9 cellular contexts compared by ENCODE assay signal in genomic region chr2:96962567-96963203, GRCh38.
A peak's percentile ranks its signal among the peaks of the same experiment; 100 is the strongest.
DNase-seq lines count a peak whose midpoint lies in the region; ATAC-seq lines count a peak whose summit lies in the region.
"Had no signal": no experiment of that assay in that cellular context is flagged by ENCODE, and none has a peak within 500 bp of the region (broad histone marks: within the 10 kb centered on the region; RNA-seq: fewer than 3 reads in every experiment).

No MANE protein-coding gene starts in this region.

- CTCF ChIA-PET in activated naive CD4-positive, alpha-beta T cell treated with anti-CD3 and anti-CD28 coated beads, Interleukin-2, amount 10 ng/mL, durations not matched to agents 7 days and 5 days (lab: Charles Lee), result interaction anchor here (0.7 to 3.5 kb wide), 7 partner anchors 9 to 150 kb away, joined by 3 to 56 read pairs (median 3); partner anchors contain the start of genes ANKRD36 and ANKRD39

- peaks cover 3% of the 10 kb centered on the region for H3K36me3 Mint-ChIP-seq in activated naive CD4-positive, alpha-beta T cell treated with anti-CD3 and anti-CD28 coated beads, Interleukin-2, amount 10 ng/mL, durations not matched to agents 7 days and 5 days

- H3K4me1 Mint-ChIP-seq in activated naive CD4-positive, alpha-beta T cell treated with anti-CD3 and anti-CD28 coated beads, Interleukin-2, amount 10 ng/mL, durations not matched to agents 7 days and 5 days, result peaks cover 86% of the 10 kb centered on the region

- peak; percentile 62 for DNase-seq in COLO829 (ENCODE audit: low spot score)
- peak; percentile 81 for DNase-seq in T-helper 22 cell (ENCODE audit: low read depth)
- peak; percentile 95 for DNase-seq in activated naive CD4-positive, alpha-beta T cell treated with anti-CD3 and anti-CD28 coated beads, Interleukin-2, amount 10 ng/mL, durations not matched to agents 7 days and 5 days
- peak; percentile 43 to 46 for DNase-seq in stimulated activated CD4-positive, alpha-beta T cell treated with anti-CD3 and anti-CD28 coated beads, Interleukin-2, amount 100 ng/mL, for 48 hours
- DNase-seq in NCI-H2171 treated with DMSO at 0.1 percent for 48 hours (lab: John Stamatoyannopoulos, UW), result no peak
- no peak for DNase-seq in inferior parietal cortex (ENCODE audit: extremely low spot score)
- DNase-seq in NCI-H128 (lab: John Stamatoyannopoulos, UW; ENCODE audit: unreplicated experiment), result no peak
- DNase-seq: PC-3 had no signal

- ATAC-seq in HG02763 (IDR thresholded peaks at IDR 0.05; ENCODE audit: unreplicated experiment), result no peak
- ATAC-seq: PC-3 had no signal

- H3K9me3 Mint-ChIP-seq in activated naive CD4-positive, alpha-beta T cell treated with anti-CD3 and anti-CD28 coated beads, Interleukin-2, amount 10 ng/mL, durations not matched to agents 7 days and 5 days, result no peaks in the 10 kb centered on the region

- peaks cover 3% of the 10 kb centered on the region for H3K27me3 Mint-ChIP-seq in activated naive CD4-positive, alpha-beta T cell treated with anti-CD3 and anti-CD28 coated beads, Interleukin-2, amount 10 ng/mL, durations not matched to agents 7 days and 5 days

- peak overlapping the region; percentile 99 for H3K27ac Mint-ChIP-seq in activated naive CD4-positive, alpha-beta T cell treated with anti-CD3 and anti-CD28 coated beads, Interleukin-2, amount 10 ng/mL, durations not matched to agents 7 days and 5 days

- H3K4me3 Mint-ChIP-seq in activated naive CD4-positive, alpha-beta T cell treated with anti-CD3 and anti-CD28 coated beads, Interleukin-2, amount 10 ng/mL, durations not matched to agents 7 days and 5 days, result peak overlapping the region; percentile 61

Comparison
In these comparisons a context has a peak if more than half of its experiments do, and no peak if none do; other contexts are left out.
1. DNase-seq: peak in COLO829 (single experiment), T-helper 22 cell (single experiment), activated naive CD4-positive, alpha-beta T cell treated with anti-CD3 and anti-CD28 coated beads, Interleukin-2, amount 10 ng/mL, durations not matched to agents 7 days and 5 days (single experiment) and stimulated activated CD4-positive, alpha-beta T cell treated with anti-CD3 and anti-CD28 coated beads, Interleukin-2, amount 100 ng/mL, for 48 hours (2 of 2); none in NCI-H2171 treated with DMSO at 0.1 percent for 48 hours (single experiment), inferior parietal cortex (single experiment) and NCI-H128 (single experiment).